1 cellular context compared by ENCODE assay signal in the genomic region with DNA sequence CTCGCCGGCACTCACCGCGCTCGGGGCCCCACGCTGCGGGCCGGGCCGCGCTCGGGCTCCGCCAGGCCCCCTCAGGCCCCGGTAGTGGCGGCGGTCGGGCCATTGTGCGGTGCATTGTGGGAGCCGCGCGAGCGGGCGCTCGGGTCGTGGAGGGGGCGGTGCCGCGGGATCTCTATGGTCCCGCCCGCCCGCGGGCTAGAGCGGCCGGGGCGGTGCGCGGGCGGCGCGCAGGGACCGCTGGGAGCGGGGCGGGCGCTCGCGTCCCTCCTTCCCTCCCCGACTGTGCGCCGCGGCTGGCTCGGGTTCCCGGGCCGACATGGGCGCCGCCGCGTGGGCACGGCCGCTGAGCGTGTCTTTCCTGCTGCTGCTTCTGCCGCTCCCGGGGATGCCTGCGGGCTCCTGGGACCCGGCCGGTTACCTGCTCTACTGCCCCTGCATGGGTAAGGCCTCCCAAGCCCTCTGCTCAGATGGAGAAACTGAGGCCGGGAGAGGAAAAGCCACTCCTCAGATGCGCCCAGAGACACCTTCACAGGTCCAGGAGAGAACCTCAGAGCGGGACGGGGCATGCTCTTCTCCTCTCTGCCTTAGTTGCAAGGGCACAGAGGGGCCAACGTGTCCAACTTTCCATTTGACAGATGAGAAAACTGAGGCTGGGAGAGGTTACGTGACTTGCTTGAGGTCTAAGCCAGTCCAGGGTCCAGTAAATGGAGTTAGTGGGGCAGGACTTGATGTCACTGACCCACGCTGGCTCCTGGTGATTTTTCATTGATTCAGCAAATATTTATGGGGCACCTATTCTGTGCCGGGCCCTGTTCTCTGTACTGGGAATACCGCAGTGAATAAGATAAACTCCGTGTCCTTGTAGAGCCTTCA.
TF ChIP-seq lines count a peak whose summit lies in the region.

A gene with protein sequence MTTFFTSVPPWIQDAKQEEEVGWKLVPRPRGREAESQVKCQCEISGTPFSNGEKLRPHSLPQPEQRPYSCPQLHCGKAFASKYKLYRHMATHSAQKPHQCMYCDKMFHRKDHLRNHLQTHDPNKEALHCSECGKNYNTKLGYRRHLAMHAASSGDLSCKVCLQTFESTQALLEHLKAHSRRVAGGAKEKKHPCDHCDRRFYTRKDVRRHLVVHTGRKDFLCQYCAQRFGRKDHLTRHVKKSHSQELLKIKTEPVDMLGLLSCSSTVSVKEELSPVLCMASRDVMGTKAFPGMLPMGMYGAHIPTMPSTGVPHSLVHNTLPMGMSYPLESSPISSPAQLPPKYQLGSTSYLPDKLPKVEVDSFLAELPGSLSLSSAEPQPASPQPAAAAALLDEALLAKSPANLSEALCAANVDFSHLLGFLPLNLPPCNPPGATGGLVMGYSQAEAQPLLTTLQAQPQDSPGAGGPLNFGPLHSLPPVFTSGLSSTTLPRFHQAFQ (minus strand): TSS at position 118 of the 873 bp plus-strand sequence. CDS start 5,565 bp downstream, outside the sequence.
A gene (plus strand): TSS at position 255 of the 873 bp plus-strand sequence. CDS start 62 bp downstream, at position 317.

TF ChIP-seq in HepG2, 621 proteins besides CTCF, POLR2A, EP300 and RAD21 (continued from another document and continues in another):
- TF ChIP-seq, protein P1, sequence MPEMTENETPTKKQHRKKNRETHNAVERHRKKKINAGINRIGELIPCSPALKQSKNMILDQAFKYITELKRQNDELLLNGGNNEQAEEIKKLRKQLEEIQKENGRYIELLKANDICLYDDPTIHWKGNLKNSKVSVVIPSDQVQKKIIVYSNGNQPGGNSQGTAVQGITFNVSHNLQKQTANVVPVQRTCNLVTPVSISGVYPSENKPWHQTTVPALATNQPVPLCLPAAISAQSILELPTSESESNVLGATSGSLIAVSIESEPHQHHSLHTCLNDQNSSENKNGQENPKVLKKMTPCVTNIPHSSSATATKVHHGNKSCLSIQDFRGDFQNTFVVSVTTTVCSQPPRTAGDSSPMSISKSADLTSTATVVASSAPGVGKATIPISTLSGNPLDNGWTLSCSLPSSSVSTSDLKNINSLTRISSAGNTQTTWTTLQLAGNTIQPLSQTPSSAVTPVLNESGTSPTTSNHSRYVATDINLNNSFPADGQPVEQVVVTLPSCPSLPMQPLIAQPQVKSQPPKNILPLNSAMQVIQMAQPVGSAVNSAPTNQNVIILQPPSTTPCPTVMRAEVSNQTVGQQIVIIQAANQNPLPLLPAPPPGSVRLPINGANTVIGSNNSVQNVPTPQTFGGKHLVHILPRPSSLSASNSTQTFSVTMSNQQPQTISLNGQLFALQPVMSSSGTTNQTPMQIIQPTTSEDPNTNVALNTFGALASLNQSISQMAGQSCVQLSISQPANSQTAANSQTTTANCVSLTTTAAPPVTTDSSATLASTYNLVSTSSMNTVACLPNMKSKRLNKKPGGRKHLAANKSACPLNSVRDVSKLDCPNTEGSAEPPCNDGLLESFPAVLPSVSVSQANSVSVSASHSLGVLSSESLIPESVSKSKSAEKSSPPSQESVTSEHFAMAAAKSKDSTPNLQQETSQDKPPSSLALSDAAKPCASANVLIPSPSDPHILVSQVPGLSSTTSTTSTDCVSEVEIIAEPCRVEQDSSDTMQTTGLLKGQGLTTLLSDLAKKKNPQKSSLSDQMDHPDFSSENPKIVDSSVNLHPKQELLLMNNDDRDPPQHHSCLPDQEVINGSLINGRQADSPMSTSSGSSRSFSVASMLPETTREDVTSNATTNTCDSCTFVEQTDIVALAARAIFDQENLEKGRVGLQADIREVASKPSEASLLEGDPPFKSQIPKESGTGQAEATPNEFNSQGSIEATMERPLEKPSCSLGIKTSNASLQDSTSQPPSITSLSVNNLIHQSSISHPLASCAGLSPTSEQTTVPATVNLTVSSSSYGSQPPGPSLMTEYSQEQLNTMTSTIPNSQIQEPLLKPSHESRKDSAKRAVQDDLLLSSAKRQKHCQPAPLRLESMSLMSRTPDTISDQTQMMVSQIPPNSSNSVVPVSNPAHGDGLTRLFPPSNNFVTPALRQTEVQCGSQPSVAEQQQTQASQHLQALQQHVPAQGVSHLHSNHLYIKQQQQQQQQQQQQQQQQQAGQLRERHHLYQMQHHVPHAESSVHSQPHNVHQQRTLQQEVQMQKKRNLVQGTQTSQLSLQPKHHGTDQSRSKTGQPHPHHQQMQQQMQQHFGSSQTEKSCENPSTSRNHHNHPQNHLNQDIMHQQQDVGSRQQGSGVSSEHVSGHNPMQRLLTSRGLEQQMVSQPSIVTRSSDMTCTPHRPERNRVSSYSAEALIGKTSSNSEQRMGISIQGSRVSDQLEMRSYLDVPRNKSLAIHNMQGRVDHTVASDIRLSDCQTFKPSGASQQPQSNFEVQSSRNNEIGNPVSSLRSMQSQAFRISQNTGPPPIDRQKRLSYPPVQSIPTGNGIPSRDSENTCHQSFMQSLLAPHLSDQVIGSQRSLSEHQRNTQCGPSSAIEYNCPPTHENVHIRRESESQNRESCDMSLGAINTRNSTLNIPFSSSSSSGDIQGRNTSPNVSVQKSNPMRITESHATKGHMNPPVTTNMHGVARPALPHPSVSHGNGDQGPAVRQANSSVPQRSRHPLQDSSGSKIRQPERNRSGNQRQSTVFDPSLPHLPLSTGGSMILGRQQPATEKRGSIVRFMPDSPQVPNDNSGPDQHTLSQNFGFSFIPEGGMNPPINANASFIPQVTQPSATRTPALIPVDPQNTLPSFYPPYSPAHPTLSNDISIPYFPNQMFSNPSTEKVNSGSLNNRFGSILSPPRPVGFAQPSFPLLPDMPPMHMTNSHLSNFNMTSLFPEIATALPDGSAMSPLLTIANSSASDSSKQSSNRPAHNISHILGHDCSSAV (CRISPR knock-in tag; IDR thresholded peaks at IDR 0.05; ENCODE audit: borderline replicate concordance) = no peak
- TF ChIP-seq NFKB2 (CRISPR knock-in tag; IDR thresholded peaks at IDR 0.05; ENCODE audit: borderline replicate concordance) (peak; percentile 70; the same call in 1 of the 2 replicates), GTF2F1 (IDR thresholded peaks at IDR 0.05; ENCODE audit: low read length) (no peak), ZC3H4 (CRISPR knock-in tag; IDR thresholded peaks at IDR 0.05; ENCODE audit: borderline replicate concordance) (no peak), ZNF552 (CRISPR knock-in tag; IDR thresholded peaks at IDR 0.05; ENCODE audit: borderline replicate concordance) (0 out of 2 replicates have a peak, but pooled peaks have one; percentile 67), MYNN (CRISPR knock-in tag; IDR thresholded peaks at IDR 0.05; ENCODE audit: low read depth) (no peak; the same call in 1 of the 2 replicates), NAIF1 (CRISPR knock-in tag; IDR thresholded peaks at IDR 0.05; ENCODE audit: borderline replicate concordance) (no peak; the same call in 1 of the 2 replicates), ZNF839 (CRISPR knock-in tag; IDR thresholded peaks at IDR 0.05; ENCODE audit: borderline replicate concordance) (peak; percentile 94), KDM2A (CRISPR knock-in tag; IDR thresholded peaks at IDR 0.05; ENCODE audit: borderline replicate concordance, low read depth) (peak; percentile 87), ZNF558 (CRISPR knock-in tag; IDR thresholded peaks at IDR 0.05; ENCODE audit: borderline replicate concordance) (peak; percentile 92; the same call in 1 of the 2 replicates)
- TF ChIP-seq, protein P2, sequence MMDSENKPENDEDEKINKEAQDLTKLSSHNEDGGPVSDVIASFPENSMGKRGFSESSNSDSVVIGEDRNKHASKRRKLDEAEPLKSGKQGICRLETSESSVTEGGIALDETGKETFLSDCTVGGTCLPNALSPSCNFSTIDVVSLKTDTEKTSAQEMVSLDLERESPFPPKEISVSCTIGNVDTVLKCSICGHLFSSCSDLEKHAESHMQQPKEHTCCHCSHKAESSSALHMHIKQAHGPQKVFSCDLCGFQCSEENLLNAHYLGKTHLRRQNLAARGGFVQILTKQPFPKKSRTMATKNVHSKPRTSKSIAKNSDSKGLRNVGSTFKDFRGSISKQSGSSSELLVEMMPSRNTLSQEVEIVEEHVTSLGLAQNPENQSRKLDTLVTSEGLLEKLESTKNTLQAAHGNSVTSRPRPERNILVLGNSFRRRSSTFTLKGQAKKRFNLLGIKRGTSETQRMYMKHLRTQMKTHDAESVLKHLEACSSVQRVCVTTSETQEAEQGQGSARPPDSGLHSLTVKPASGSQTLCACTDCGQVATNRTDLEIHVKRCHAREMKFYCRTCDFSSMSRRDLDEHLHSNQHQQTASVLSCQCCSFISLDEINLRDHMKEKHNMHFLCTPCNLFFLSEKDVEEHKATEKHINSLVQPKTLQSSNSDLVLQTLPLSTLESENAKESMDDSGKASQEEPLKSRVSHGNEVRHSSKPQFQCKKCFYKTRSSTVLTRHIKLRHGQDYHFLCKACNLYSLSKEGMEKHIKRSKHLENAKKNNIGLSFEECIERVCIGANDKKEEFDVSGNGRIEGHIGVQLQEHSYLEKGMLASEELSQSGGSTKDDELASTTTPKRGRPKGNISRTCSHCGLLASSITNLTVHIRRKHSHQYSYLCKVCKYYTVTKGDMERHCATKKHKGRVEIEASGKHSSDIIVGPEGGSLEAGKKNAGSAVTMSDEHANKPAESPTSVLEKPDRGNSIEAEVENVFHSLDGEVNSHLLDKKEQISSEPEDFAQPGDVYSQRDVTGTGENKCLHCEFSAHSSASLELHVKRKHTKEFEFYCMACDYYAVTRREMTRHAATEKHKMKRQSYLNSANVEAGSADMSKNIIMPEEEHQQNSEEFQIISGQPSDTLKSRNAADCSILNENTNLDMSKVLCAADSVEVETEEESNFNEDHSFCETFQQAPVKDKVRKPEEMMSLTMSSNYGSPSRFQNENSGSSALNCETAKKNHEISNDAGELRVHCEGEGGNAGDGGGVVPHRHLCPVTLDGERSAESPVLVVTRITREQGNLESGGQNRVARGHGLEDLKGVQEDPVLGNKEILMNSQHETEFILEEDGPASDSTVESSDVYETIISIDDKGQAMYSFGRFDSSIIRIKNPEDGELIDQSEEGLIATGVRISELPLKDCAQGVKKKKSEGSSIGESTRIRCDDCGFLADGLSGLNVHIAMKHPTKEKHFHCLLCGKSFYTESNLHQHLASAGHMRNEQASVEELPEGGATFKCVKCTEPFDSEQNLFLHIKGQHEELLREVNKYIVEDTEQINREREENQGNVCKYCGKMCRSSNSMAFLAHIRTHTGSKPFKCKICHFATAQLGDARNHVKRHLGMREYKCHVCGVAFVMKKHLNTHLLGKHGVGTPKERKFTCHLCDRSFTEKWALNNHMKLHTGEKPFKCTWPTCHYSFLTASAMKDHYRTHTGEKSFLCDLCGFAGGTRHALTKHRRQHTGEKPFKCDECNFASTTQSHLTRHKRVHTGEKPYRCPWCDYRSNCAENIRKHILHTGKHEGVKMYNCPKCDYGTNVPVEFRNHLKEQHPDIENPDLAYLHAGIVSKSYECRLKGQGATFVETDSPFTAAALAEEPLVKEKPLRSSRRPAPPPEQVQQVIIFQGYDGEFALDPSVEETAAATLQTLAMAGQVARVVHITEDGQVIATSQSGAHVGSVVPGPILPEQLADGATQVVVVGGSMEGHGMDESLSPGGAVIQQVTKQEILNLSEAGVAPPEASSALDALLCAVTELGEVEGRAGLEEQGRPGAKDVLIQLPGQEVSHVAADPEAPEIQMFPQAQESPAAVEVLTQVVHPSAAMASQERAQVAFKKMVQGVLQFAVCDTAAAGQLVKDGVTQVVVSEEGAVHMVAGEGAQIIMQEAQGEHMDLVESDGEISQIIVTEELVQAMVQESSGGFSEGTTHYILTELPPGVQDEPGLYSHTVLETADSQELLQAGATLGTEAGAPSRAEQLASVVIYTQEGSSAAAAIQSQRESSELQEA (CRISPR knock-in tag; IDR thresholded peaks at IDR 0.05; ENCODE audit: not compliant biosample characterization) = peak; percentile 37
- TF ChIP-seq, protein P3, sequence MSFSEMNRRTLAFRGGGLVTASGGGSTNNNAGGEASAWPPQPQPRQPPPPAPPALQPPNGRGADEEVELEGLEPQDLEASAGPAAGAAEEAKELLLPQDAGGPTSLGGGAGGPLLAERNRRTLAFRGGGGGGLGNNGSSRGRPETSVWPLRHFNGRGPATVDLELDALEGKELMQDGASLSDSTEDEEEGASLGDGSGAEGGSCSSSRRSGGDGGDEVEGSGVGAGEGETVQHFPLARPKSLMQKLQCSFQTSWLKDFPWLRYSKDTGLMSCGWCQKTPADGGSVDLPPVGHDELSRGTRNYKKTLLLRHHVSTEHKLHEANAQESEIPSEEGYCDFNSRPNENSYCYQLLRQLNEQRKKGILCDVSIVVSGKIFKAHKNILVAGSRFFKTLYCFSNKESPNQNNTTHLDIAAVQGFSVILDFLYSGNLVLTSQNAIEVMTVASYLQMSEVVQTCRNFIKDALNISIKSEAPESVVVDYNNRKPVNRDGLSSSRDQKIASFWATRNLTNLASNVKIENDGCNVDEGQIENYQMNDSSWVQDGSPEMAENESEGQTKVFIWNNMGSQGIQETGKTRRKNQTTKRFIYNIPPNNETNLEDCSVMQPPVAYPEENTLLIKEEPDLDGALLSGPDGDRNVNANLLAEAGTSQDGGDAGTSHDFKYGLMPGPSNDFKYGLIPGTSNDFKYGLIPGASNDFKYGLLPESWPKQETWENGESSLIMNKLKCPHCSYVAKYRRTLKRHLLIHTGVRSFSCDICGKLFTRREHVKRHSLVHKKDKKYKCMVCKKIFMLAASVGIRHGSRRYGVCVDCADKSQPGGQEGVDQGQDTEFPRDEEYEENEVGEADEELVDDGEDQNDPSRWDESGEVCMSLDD (CRISPR knock-in tag; IDR thresholded peaks at IDR 0.05; ENCODE audit: borderline replicate concordance) = 0 out of 2 replicates have a peak, but pooled peaks have one; percentile 11
- TF ChIP-seq, protein P4, sequence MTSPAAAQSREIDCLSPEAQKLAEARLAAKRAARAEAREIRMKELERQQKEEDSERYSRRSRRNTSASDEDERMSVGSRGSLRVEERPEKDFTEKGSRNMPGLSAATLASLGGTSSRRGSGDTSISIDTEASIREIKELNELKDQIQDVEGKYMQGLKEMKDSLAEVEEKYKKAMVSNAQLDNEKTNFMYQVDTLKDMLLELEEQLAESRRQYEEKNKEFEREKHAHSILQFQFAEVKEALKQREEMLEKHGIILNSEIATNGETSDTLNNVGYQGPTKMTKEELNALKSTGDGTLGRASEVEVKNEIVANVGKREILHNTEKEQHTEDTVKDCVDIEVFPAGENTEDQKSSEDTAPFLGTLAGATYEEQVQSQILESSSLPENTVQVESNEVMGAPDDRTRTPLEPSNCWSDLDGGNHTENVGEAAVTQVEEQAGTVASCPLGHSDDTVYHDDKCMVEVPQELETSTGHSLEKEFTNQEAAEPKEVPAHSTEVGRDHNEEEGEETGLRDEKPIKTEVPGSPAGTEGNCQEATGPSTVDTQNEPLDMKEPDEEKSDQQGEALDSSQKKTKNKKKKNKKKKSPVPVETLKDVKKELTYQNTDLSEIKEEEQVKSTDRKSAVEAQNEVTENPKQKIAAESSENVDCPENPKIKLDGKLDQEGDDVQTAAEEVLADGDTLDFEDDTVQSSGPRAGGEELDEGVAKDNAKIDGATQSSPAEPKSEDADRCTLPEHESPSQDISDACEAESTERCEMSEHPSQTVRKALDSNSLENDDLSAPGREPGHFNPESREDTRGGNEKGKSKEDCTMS (CRISPR knock-in tag; conservative IDR thresholded peaks at IDR 0.05) = no peak
